ENCODE assay signal across 12 cellular contexts in the genomic region with DNA sequence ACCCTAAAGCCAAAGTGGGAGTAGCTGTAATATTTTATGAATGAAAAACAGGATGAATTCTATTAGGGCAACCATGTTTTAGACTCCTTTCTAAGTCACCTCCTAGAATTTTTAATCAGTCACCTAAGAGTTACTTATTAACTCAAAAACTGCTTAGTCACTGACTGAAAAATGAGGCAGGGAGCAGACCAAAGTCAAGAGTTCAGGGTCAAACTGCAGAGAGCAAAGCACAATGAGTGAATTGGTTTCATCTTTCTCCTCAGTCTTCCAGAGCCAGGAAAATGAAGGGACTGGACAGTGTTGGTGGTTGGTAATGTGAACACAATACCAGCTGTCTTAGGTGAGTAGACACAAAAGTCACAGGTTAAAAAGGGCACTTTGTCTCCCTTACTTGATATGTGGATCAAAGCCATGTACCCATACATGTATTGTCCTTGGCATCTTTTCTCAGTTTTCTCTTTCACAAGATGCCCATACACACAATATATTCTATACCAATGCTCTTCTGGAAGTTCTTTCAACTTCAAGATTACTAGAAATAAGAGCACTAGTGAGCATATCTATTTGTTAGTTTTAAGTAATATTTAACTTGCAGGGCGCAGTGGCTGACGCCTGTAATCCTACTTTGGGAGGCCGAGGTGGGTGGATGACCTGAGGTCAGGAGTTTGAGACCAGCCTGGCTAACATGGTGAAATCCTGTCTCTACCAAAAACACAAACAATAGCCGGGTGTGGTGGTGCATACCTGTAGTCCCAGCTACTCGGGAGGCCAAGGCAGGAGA. TPM values are rescaled to one million over a fixed set of nuclear protein-coding genes. Genes with fewer than 3 reads are reported as not detected.
A peak's percentile ranks its signal among the peaks of the same experiment; 100 is the strongest.
DNase-seq lines count a peak whose midpoint lies in the region; ATAC-seq and TF ChIP-seq lines count a peak whose summit lies in the region.
"Had no signal": no experiment of that assay in that cellular context is flagged by ENCODE, and none has a peak within 500 bp of the region (broad histone marks: within the 10 kb centered on the region; RNA-seq: fewer than 3 reads in every experiment).

No MANE protein-coding gene starts in this region.

- H3K27me3 Mint-ChIP-seq in WTC11 (ENCODE audit: low read depth), result no peaks in the 10 kb centered on the region

- DNase-seq in WTC11 (ENCODE audit: low spot score) (no peak), myocyte (ENCODE audit: low read depth) (peak; percentile 23), GM20000 (ENCODE audit: low spot score) (no peak), iPS-NIHi11 (ENCODE audit: low spot score) (no peak)
- no peak for DNase-seq in activated T-cell treated with anti-CD3 and anti-CD28 coated beads, Interleukin-2, amount 50 U/mL, for 48 hours
- DNase-seq: activated CD4-positive, alpha-beta T cell treated with anti-CD3 and anti-CD28 coated beads for 48 hours; activated effector memory CD4-positive, alpha-beta T cell treated with anti-CD3 and anti-CD28 coated beads, Interleukin-2, amount 50 U/mL, for 16 hours; NCI-H187 treated with DMSO at 0.1 percent for 48 hours; NK-92 treated with Interleukin-12 subunit alpha and Interleukin-12 subunit beta, amount 100 ng/mL, for 24 hours had no signal

- no peak overlapping the region for H3K4me3 Mint-ChIP-seq in WTC11

- POLR2A ChIA-PET in WTC11 (lab: Charles Lee), result no interaction called here

- TF ChIP-seq CTCF in WTC11 (IDR thresholded peaks at IDR 0.05), result no peak
- no peak for TF ChIP-seq CTCF in GM20000 (IDR thresholded peaks at IDR 0.05; ENCODE audit: extremely low read depth, missing control alignments)

- CTCF ChIA-PET in WTC11 (lab: Charles Lee), result no interaction called here

- no peaks in the 10 kb centered on the region for H3K9me3 Mint-ChIP-seq in WTC11

- no peaks in the 10 kb centered on the region for H3K4me1 Mint-ChIP-seq in WTC11

- no peaks in the 10 kb centered on the region for H3K36me3 Mint-ChIP-seq in WTC11

- 0 out of 2 replicates have a peak overlapping the region, but pooled peaks have one; percentile 19 for H3K27ac Mint-ChIP-seq in WTC11

- ATAC-seq in GM18517 (IDR thresholded peaks at IDR 0.05; ENCODE audit: unreplicated experiment) (peak; percentile 79), HG02798 (IDR thresholded peaks at IDR 0.05; ENCODE audit: poor library complexity, unreplicated experiment) (peak; percentile 65), WTC11 (no peak), GM21576 (IDR thresholded peaks at IDR 0.05; ENCODE audit: unreplicated experiment) (no peak)

TF ChIP-seq in WTC11, 78 proteins besides CTCF, POLR2A, EP300 and RAD21:
- TF ChIP-seq ESRRA (CRISPR knock-in tag; IDR thresholded peaks at IDR 0.05; ENCODE audit: borderline replicate concordance) (no peak), NR3C1 (CRISPR knock-in tag; conservative IDR thresholded peaks at IDR 0.05; ENCODE audit: low read depth) (no peak), SP1 (CRISPR knock-in tag; conservative IDR thresholded peaks at IDR 0.05) (no peak), TEAD4 (CRISPR knock-in tag; IDR thresholded peaks at IDR 0.05) (no peak), MYBL2 (CRISPR knock-in tag; IDR thresholded peaks at IDR 0.05) (no peak), RORB (CRISPR knock-in tag; IDR thresholded peaks at IDR 0.05) (no peak)
- TF ChIP-seq, protein P1, sequence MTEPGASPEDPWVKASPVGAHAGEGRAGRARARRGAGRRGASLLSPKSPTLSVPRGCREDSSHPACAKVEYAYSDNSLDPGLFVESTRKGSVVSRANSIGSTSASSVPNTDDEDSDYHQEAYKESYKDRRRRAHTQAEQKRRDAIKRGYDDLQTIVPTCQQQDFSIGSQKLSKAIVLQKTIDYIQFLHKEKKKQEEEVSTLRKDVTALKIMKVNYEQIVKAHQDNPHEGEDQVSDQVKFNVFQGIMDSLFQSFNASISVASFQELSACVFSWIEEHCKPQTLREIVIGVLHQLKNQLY (CRISPR knock-in tag; IDR thresholded peaks at IDR 0.05), result no peak
- TF ChIP-seq, protein P2, sequence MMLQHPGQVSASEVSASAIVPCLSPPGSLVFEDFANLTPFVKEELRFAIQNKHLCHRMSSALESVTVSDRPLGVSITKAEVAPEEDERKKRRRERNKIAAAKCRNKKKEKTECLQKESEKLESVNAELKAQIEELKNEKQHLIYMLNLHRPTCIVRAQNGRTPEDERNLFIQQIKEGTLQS (CRISPR knock-in tag; conservative IDR thresholded peaks at IDR 0.05), result no peak
- TF ChIP-seq, protein P3, sequence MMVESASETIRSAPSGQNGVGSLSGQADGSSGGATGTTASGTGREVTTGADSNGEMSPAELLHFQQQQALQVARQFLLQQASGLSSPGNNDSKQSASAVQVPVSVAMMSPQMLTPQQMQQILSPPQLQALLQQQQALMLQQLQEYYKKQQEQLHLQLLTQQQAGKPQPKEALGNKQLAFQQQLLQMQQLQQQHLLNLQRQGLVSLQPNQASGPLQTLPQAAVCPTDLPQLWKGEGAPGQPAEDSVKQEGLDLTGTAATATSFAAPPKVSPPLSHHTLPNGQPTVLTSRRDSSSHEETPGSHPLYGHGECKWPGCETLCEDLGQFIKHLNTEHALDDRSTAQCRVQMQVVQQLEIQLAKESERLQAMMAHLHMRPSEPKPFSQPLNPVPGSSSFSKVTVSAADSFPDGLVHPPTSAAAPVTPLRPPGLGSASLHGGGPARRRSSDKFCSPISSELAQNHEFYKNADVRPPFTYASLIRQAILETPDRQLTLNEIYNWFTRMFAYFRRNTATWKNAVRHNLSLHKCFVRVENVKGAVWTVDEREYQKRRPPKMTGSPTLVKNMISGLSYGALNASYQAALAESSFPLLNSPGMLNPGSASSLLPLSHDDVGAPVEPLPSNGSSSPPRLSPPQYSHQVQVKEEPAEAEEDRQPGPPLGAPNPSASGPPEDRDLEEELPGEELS (CRISPR knock-in tag; IDR thresholded peaks at IDR 0.05), result no peak
- TF ChIP-seq, protein P4, sequence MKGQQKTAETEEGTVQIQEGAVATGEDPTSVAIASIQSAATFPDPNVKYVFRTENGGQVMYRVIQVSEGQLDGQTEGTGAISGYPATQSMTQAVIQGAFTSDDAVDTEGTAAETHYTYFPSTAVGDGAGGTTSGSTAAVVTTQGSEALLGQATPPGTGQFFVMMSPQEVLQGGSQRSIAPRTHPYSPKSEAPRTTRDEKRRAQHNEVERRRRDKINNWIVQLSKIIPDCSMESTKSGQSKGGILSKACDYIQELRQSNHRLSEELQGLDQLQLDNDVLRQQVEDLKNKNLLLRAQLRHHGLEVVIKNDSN (CRISPR knock-in tag; IDR thresholded peaks at IDR 0.05), result no peak

RNA-seq across cellular contexts. Expression of a gene that starts 42.2 kb away (rescaled TPM):
- total RNA-seq in WTC11 (2021) (40.7 to 41.9 TPM (median 41.8 TPM) in 3 replicates), myocyte (25.7 and 63.9 TPM in 2 replicates)
- 31.2 TPM for polyA plus RNA-seq in myocyte (2012)

Comparison
In these comparisons a context has a peak if more than half of its experiments do, and no peak if none do; other contexts are left out.
1. ATAC-seq: peak in GM18517 (single experiment) and HG02798 (single experiment); none in WTC11 (single experiment) and GM21576 (single experiment).